In genomic region chr6:25971187-25971811, GRCh38 we compare ENCODE assay signal across 1 cellular context.
TF ChIP-seq lines count a peak whose summit lies in the region.

No MANE protein-coding gene starts in this region.

TF ChIP-seq in K562, 482 proteins besides CTCF, POLR2A, EP300 and RAD21 (continued from another document):
- TF ChIP-seq E2F5 (CRISPR knock-in tag; IDR thresholded peaks at IDR 0.05) (no peak), SMAD2 (IDR thresholded peaks at IDR 0.05; ENCODE audit: low read depth, low read length) (no peak), RCOR1 (IDR thresholded peaks at IDR 0.05; ENCODE audit: borderline replicate concordance in 1 of 2, low read depth in 2 of 2, low read length in 2 of 2) (peak; percentile 90 to 99), HDAC3 (IDR thresholded peaks at IDR 0.05; ENCODE audit: borderline replicate concordance, partially characterized antibody) (peak; percentile 78), PREB (CRISPR knock-in tag; IDR thresholded peaks at IDR 0.05) (no peak), EGR1 (conservative IDR thresholded peaks at IDR 0.05) (peak; percentile 90), LCOR (CRISPR knock-in tag; IDR thresholded peaks at IDR 0.05) (peak; percentile 27; the same call in 1 of the 2 replicates), SMAD3 (CRISPR knock-in tag; conservative IDR thresholded peaks at IDR 0.05) (no peak), NFE2 (IDR thresholded peaks at IDR 0.05; ENCODE audit: low read depth) (peak; percentile 99), THRA (IDR thresholded peaks at IDR 0.05) (no peak), TAF1 (IDR thresholded peaks at IDR 0.05; ENCODE audit: control insufficient read depth, extremely low read depth, insufficient read depth, low read length, severe bottlenecking) (no peak), ZZZ3 (IDR thresholded peaks at IDR 0.05) (no peak), HLTF (IDR thresholded peaks at IDR 0.05) (no peak), TBL1XR1 (IDR thresholded peaks at IDR 0.05; ENCODE audit: low read length in 2 of 2) (peak in 1 of 2 experiments; percentile 62; a peak in 2 of 4 replicates), ZBTB1 (CRISPR knock-in tag; IDR thresholded peaks at IDR 0.05; ENCODE audit: borderline replicate concordance, low read depth) (no peak), NFXL1 (CRISPR knock-in tag; IDR thresholded peaks at IDR 0.05) (no peak), KDM2B (CRISPR knock-in tag; IDR thresholded peaks at IDR 0.05) (no peak), CREB5 (CRISPR knock-in tag; IDR thresholded peaks at IDR 0.05) (no peak), CBX2 (IDR thresholded peaks at IDR 0.05; ENCODE audit: insufficient read depth, low read length, poor library complexity, severe bottlenecking) (no peak), CCNT2 (IDR thresholded peaks at IDR 0.05; ENCODE audit: borderline replicate concordance, extremely low read depth, insufficient read length, low read depth, low read length) (peak; percentile 63), ZNF175 (CRISPR knock-in tag; IDR thresholded peaks at IDR 0.05; ENCODE audit: low read depth) (peak; percentile 61; the same call in 1 of the 2 replicates), SIN3A (IDR thresholded peaks at IDR 0.05; ENCODE audit: borderline replicate concordance in 2 of 2, control insufficient read depth in 1 of 2, low read depth in 2 of 2, low read length in 2 of 2) (no peak), CEBPB (tag; IDR thresholded peaks at IDR 0.05) (peak; percentile 92), ZNF395 (CRISPR knock-in tag; IDR thresholded peaks at IDR 0.05) (0 out of 2 replicates have a peak, but pooled peaks have one; percentile 37), TEAD2 (tag; IDR thresholded peaks at IDR 0.05) (peak; percentile 74), ZNF699 (CRISPR knock-in tag; IDR thresholded peaks at IDR 0.05; ENCODE audit: insufficient replicate concordance) (no peak)
- TF ChIP-seq, protein P1, sequence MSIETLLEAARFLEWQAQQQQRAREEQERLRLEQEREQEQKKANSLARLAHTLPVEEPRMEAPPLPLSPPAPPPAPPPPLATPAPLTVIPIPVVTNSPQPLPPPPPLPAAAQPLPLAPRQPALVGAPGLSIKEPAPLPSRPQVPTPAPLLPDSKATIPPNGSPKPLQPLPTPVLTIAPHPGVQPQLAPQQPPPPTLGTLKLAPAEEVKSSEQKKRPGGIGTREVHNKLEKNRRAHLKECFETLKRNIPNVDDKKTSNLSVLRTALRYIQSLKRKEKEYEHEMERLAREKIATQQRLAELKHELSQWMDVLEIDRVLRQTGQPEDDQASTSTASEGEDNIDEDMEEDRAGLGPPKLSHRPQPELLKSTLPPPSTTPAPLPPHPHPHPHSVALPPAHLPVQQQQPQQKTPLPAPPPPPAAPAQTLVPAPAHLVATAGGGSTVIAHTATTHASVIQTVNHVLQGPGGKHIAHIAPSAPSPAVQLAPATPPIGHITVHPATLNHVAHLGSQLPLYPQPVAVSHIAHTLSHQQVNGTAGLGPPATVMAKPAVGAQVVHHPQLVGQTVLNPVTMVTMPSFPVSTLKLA (conservative IDR thresholded peaks at IDR 0.05): peak in 1 of 2 experiments; percentile 57; a peak in 2 of 4 replicates
- TF ChIP-seq, protein P2, sequence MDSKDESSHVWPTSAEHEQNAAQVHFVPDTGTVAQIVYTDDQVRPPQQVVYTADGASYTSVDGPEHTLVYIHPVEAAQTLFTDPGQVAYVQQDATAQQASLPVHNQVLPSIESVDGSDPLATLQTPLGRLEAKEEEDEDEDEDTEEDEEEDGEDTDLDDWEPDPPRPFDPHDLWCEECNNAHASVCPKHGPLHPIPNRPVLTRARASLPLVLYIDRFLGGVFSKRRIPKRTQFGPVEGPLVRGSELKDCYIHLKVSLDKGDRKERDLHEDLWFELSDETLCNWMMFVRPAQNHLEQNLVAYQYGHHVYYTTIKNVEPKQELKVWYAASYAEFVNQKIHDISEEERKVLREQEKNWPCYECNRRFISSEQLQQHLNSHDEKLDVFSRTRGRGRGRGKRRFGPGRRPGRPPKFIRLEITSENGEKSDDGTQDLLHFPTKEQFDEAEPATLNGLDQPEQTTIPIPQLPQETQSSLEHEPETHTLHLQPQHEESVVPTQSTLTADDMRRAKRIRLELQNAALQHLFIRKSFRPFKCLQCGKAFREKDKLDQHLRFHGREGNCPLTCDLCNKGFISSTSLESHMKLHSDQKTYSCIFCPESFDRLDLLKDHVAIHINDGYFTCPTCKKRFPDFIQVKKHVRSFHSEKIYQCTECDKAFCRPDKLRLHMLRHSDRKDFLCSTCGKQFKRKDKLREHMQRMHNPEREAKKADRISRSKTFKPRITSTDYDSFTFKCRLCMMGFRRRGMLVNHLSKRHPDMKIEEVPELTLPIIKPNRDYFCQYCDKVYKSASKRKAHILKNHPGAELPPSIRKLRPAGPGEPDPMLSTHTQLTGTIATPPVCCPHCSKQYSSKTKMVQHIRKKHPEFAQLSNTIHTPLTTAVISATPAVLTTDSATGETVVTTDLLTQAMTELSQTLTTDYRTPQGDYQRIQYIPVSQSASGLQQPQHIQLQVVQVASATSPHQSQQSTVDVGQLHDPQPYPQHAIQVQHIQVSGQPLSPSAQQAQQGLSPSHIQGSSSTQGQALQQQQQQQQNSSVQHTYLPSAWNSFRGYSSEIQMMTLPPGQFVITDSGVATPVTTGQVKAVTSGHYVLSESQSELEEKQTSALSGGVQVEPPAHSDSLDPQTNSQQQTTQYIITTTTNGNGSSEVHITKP (IDR thresholded peaks at IDR 0.05; ENCODE audit: partially characterized antibody): peak; percentile 6
- TF ChIP-seq, protein P3, sequence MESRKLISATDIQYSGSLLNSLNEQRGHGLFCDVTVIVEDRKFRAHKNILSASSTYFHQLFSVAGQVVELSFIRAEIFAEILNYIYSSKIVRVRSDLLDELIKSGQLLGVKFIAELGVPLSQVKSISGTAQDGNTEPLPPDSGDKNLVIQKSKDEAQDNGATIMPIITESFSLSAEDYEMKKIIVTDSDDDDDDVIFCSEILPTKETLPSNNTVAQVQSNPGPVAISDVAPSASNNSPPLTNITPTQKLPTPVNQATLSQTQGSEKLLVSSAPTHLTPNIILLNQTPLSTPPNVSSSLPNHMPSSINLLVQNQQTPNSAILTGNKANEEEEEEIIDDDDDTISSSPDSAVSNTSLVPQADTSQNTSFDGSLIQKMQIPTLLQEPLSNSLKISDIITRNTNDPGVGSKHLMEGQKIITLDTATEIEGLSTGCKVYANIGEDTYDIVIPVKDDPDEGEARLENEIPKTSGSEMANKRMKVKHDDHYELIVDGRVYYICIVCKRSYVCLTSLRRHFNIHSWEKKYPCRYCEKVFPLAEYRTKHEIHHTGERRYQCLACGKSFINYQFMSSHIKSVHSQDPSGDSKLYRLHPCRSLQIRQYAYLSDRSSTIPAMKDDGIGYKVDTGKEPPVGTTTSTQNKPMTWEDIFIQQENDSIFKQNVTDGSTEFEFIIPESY (CRISPR knock-in tag; IDR thresholded peaks at IDR 0.05): no peak
- TF ChIP-seq, protein P4, sequence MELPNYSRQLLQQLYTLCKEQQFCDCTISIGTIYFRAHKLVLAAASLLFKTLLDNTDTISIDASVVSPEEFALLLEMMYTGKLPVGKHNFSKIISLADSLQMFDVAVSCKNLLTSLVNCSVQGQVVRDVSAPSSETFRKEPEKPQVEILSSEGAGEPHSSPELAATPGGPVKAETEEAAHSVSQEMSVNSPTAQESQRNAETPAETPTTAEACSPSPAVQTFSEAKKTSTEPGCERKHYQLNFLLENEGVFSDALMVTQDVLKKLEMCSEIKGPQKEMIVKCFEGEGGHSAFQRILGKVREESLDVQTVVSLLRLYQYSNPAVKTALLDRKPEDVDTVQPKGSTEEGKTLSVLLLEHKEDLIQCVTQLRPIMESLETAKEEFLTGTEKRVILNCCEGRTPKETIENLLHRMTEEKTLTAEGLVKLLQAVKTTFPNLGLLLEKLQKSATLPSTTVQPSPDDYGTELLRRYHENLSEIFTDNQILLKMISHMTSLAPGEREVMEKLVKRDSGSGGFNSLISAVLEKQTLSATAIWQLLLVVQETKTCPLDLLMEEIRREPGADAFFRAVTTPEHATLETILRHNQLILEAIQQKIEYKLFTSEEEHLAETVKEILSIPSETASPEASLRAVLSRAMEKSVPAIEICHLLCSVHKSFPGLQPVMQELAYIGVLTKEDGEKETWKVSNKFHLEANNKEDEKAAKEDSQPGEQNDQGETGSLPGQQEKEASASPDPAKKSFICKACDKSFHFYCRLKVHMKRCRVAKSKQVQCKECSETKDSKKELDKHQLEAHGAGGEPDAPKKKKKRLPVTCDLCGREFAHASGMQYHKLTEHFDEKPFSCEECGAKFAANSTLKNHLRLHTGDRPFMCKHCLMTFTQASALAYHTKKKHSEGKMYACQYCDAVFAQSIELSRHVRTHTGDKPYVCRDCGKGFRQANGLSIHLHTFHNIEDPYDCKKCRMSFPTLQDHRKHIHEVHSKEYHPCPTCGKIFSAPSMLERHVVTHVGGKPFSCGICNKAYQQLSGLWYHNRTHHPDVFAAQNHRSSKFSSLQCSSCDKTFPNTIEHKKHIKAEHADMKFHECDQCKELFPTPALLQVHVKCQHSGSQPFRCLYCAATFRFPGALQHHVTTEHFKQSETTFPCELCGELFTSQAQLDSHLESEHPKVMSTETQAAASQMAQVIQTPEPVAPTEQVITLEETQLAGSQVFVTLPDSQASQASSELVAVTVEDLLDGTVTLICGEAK (IDR thresholded peaks at IDR 0.05): no peak
- TF ChIP-seq, protein P4 (CRISPR knock-in tag; IDR thresholded peaks at IDR 0.05): no peak
